12 cellular contexts compared by ENCODE assay signal in the genomic region with DNA sequence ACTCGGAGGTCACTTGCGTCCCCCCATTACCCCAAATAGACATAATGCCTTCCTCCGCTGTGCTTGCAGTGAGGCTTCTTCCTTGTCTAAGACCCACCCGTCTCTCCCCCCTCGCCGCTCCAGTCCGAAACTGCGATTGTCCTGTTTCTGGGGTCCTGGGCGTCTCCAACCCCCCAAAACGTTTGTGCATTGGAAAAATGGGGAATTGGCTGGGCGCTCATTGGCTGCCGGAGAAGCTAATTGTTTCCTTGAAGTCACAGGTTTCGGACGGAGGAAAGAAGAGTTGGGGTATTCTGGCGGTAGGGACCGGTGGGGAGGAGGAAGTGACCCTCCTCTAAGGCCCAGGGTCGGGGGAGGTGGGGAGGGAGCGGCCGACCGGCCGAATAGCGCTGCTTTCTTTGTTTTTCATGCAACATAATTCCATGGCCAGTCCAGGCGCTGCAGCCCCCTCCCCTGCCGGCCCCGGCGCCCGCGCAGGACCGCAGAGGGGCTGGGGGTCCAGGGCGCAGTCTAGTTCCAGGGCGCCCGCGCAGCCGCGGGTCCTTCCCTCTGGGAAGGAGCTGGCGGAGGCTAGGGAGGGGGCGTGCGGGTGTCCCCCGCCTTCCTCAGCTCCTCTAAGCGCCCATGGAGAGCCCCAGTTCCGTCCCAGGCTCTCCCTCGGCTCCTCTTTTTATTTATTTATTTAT. TPM values are rescaled to one million over a fixed set of nuclear protein-coding genes. Genes with fewer than 3 reads are reported as not detected.
DNase-seq lines count a peak whose midpoint lies in the region; ATAC-seq, FAIRE-seq and TF ChIP-seq lines count a peak whose summit lies in the region.
"Had no signal": no experiment of that assay in that cellular context is flagged by ENCODE, and none has a peak within 500 bp of the region (broad histone marks: within the 10 kb centered on the region; RNA-seq: fewer than 3 reads in every experiment).

No MANE protein-coding gene starts in this region.

- H3K27ac ChIP-seq in GM23248 (no peak overlapping the region), gastrocnemius medialis (no peak overlapping the region)

- no peaks in the 10 kb centered on the region for H3K36me3 Mint-ChIP-seq in immature natural killer cell

- 14 to 16% methylated on average over 29 to 42 of the region's 42 CpGs for WGBS in GM23248 (ENCODE audit: low coverage in 1 of 2, low lambda C conversion rate in 2 of 2, missing lambda C conversion rate in 2 of 2), 2 experiments

- no peak for TF ChIP-seq CTCF in astrocyte of the cerebellum (IDR thresholded peaks at IDR 0.05; ENCODE audit: low read depth, low read length, missing control alignments)
- no peak for TF ChIP-seq CTCF in gastrocnemius medialis (IDR thresholded peaks at IDR 0.05 in 4 of 5, conservative IDR thresholded peaks at IDR 0.05 in 1 of 5)

- no peaks in the 10 kb centered on the region for H4K20me1 ChIP-seq in GM23248 (ENCODE audit: insufficient read depth)

- H3K9ac ChIP-seq in GM23248 = peak overlapping the region; percentile 9; the same call in 1 of the 2 replicates

- H3F3A ChIP-seq in GM23248 (ENCODE audit: insufficient read depth) = peaks cover 17% of the 10 kb centered on the region; the same call in 1 of the 2 replicates

- no peak for TF ChIP-seq POLR2A in gastrocnemius medialis (IDR thresholded peaks at IDR 0.05)
- no peak for TF ChIP-seq POLR2A in GM12891 (IDR thresholded peaks at IDR 0.05; ENCODE audit: low read depth, low read length)

- peak overlapping the region in 1 of 6 donors; percentile 58 for H3K27ac Mint-ChIP-seq in immature natural killer cell
- H3K27ac Mint-ChIP-seq: activated B cell treated with CpG ODN at 0.5 μM for 24 hours had no signal

- H3K79me2 ChIP-seq in GM23248 (ENCODE audit: insufficient read depth) = no peaks in the 10 kb centered on the region

- no peaks in the 10 kb centered on the region for H3K9me2 ChIP-seq in GM23248 (ENCODE audit: insufficient read depth)

- H2AFZ ChIP-seq in GM23248 = peak overlapping the region; percentile 91; the same call in 1 of the 2 replicates

- H3K4me1 ChIP-seq in GM23248 (ENCODE audit: insufficient read depth) (0 out of 2 replicates have a peak, but pooled peaks cover 6% of the 10 kb centered on the region), gastrocnemius medialis (peaks cover 12 to 13% of the 10 kb centered on the region in 2 donors)

- no peaks in the 10 kb centered on the region for H3K36me3 ChIP-seq in GM23248 (ENCODE audit: low read depth)
- no peaks in the 10 kb centered on the region for H3K36me3 ChIP-seq in gastrocnemius medialis

- in situ Hi-C loops in GM23248 (cut with MboI) (no loop called here), astrocyte of the cerebellum (cut with HindIII; ENCODE audit: low sequenced_read_pairs) (no loop called here), gastrocnemius medialis (cut with MboI; ENCODE audit: low sequenced_read_pairs in 4 of 4) (loop anchor here in 1 of 4 donors (25.0 kb wide), 1 partner anchor 92 kb away; the partner anchor contains the start of gene TESMIN)

- FAIRE-seq in GM12891 (lab: Jason Lieb, UNC) = no peak
- FAIRE-seq: endometrium had no signal

- peaks cover 5 to 25% (median 16%) of the 10 kb centered on the region in 3 donors for H3K27me3 Mint-ChIP-seq in immature natural killer cell (ENCODE audit: low read depth in 3 of 3)

- H3K4me3 ChIP-seq in GM23248 = peak overlapping the region; percentile 74
- H3K4me3 ChIP-seq in astrocyte of the cerebellum (ENCODE audit: low read depth, low read length) = peak overlapping the region; percentile 41
- peak overlapping the region; percentile 50 to 60 (median 52) for H3K4me3 ChIP-seq in gastrocnemius medialis

- peak overlapping the region; percentile 81 for H3K4me2 ChIP-seq in GM23248 (ENCODE audit: unreplicated experiment)

- intact Hi-C loops in gastrocnemius medialis (cut with DNase I; ENCODE audit: low total_unique reads) = no loop called here

- H3K27me3 ChIP-seq in GM23248 (replicated peaks; ENCODE audit: insufficient read depth) (peaks cover 14% of the 10 kb centered on the region; the same call in 1 of the 2 replicates), gastrocnemius medialis (peaks cover 11 to 25% (median 23%) of the 10 kb centered on the region in 3 donors)

- peak overlapping the region; percentile 35 to 71 (median 48) for H3K4me3 Mint-ChIP-seq in immature natural killer cell

- H3K9me3 Mint-ChIP-seq in immature natural killer cell = peaks cover 0 to 2% (median 0%) of the 10 kb centered on the region in 6 donors

- ATAC-seq in gastrocnemius medialis (no peak), HG03139 (IDR thresholded peaks at IDR 0.05; ENCODE audit: unreplicated experiment) (no peak)

- peaks cover 6% of the 10 kb centered on the region in 2 donors for H3K4me1 Mint-ChIP-seq in immature natural killer cell

- no peak for DNase-seq in GM23248
- DNase-seq in astrocyte of the cerebellum (ENCODE audit: low read depth) = no peak
- DNase-seq in immature natural killer cell = no peak
- DNase-seq in gastrocnemius medialis = no peak
- DNase-seq in NCI-H446 treated with DMSO at 0.1 percent for 48 hours (lab: John Stamatoyannopoulos, UW) = no peak
- no peak for DNase-seq in GM12891 (ENCODE audit: insufficient read length, low spot score)
- no peak for DNase-seq in inferior parietal cortex (ENCODE audit: extremely low spot score)
- DNase-seq: NCI-H1694, OCI-M1 had no signal

- no peaks in the 10 kb centered on the region for H3K9me3 ChIP-seq in GM23248 (ENCODE audit: low read depth)
- no peaks in the 10 kb centered on the region for H3K9me3 ChIP-seq in gastrocnemius medialis

TF ChIP-seq in GM12891, 5 proteins besides CTCF, POLR2A, EP300 and RAD21:
- TF ChIP-seq SPI1 (IDR thresholded peaks at IDR 0.05; ENCODE audit: low read depth, low read length) (no peak), PAX5 (IDR thresholded peaks at IDR 0.05; ENCODE audit: insufficient read depth, low read length, severe bottlenecking) (no peak), TAF1 (IDR thresholded peaks at IDR 0.05; ENCODE audit: low read depth, low read length) (no peak), POLR2AphosphoS5 (IDR thresholded peaks at IDR 0.05; ENCODE audit: low read depth, low read length) (no peak), POU2F2 (IDR thresholded peaks at IDR 0.05; ENCODE audit: low read depth, low read length) (no peak)

RNA-seq across cellular contexts. Expression of gene CPT1A, which starts 12.7 kb away (rescaled TPM):
- 20.1 and 23.6 TPM in 2 replicates for total RNA-seq in GM23248 (2014; rRNA removed; shearing (Covaris generic))
- 9.5 and 9.6 TPM in 2 replicates for polyA plus RNA-seq in GM23248 (2016; fragmentation: Nextera tagmentation; extraction: Ambion mirVana)
- 10 to 100 TPM in 1 of 3 donors, 1 to 10 TPM in 2; 6.4 to 20.3 (median 8.0) TPM for polyA plus RNA-seq in immature natural killer cell
- 10 to 100 TPM in 3 of 4 donors, 1 to 10 TPM in 1; 6.9 to 32.1 (median 12.9) TPM for total RNA-seq in gastrocnemius medialis
- 2.4 TPM for polyA plus RNA-seq in GM12891 (2012; ENCODE audit: low read depth, missing spikeins)

RNA-seq across cellular contexts. Expression of gene MRPL21, which starts 49.2 kb away (rescaled TPM):
- total RNA-seq in GM23248 (2014; rRNA removed; shearing (Covaris generic)) = 22.6 and 45.0 TPM in 2 replicates
- polyA plus RNA-seq in GM23248 (2016; fragmentation: Nextera tagmentation; extraction: Ambion mirVana) (122 and 126 TPM in 2 replicates), immature natural killer cell (100 to 1,000 TPM in 2 of 3 donors, 10 to 100 TPM in 1; 94.3 to 145 (median 117) TPM)
- 10 to 100 TPM; 61.0 to 75.5 (median 64.6) TPM for total RNA-seq in gastrocnemius medialis
- 127 TPM for polyA plus RNA-seq in GM12891 (2012; ENCODE audit: low read depth, missing spikeins)

RNA-seq across cellular contexts. Expression of gene IGHMBP2, which starts 49.3 kb away (rescaled TPM):
- 5.2 and 5.8 TPM in 2 replicates for total RNA-seq in GM23248 (2014; rRNA removed; shearing (Covaris generic))
- polyA plus RNA-seq in GM23248 (2016; fragmentation: Nextera tagmentation; extraction: Ambion mirVana) (7.2 and 9.3 TPM in 2 replicates), immature natural killer cell (1 to 10 TPM; 8.7 to 9.8 (median 8.9) TPM)
- 10 to 100 TPM; 15.5 to 22.3 (median 18.1) TPM for total RNA-seq in gastrocnemius medialis
- 6.7 TPM for polyA plus RNA-seq in GM12891 (2012; ENCODE audit: low read depth, missing spikeins)
